In genomic region chr4:114284629-114285028, GRCh38 we compare ENCODE assay signal across 1 cellular context.
TF ChIP-seq lines count a peak whose summit lies in the region.

No MANE protein-coding gene starts in this region.

TF ChIP-seq in IMR-90, 13 proteins besides CTCF, POLR2A, EP300 and RAD21 (continued from another document):
- TF ChIP-seq MAZ (IDR thresholded peaks at IDR 0.05; ENCODE audit: borderline replicate concordance, low read depth, low read length): no peak
